In genomic region chr10:16049775-16050174, GRCh38 we compare ENCODE assay signal across 14 cellular contexts.
DNase-seq lines count a peak whose midpoint lies in the region; ATAC-seq lines count a peak whose summit lies in the region.
"Had no signal": no experiment of that assay in that cellular context is flagged by ENCODE, and none has a peak within 500 bp of the region (broad histone marks: within the 10 kb centered on the region; RNA-seq: fewer than 3 reads in every experiment).

No MANE protein-coding gene starts in this region.

- no peaks in the 10 kb centered on the region for H3K4me1 ChIP-seq in effector memory CD4-positive, alpha-beta T cell (ENCODE audit: control insufficient read depth, insufficient read depth, low read length, poor library complexity, severe bottlenecking)
- H3K4me1 ChIP-seq: BE2C, Caco-2 had no signal

- no peaks in the 10 kb centered on the region for H3K9me3 ChIP-seq in effector memory CD4-positive, alpha-beta T cell (ENCODE audit: control insufficient read depth, low read length)
- H3K9me3 ChIP-seq: BE2C had no signal

- no peaks in the 10 kb centered on the region for H3K27me3 ChIP-seq in effector memory CD4-positive, alpha-beta T cell (replicated peaks; ENCODE audit: control insufficient read depth, insufficient read depth, low read length, poor library complexity, severe bottlenecking)
- H3K27me3 ChIP-seq: BE2C had no signal

- peak; percentile 10 for DNase-seq in HT1080 (ENCODE audit: low read depth)
- DNase-seq in RPMI7951 (ENCODE audit: low read depth), result peak; percentile 5
- DNase-seq in occipital lobe (lab: John Stamatoyannopoulos, UW), result peak; percentile 3
- DNase-seq in effector memory CD4-positive, alpha-beta T cell, result no peak
- DNase-seq: BE2C; C1 segment of cervical spinal cord; Caco-2; CD4-positive, CD25-positive, alpha-beta regulatory T cell; GDM1; HCEC 1CT; HFFc6 had no signal

- ATAC-seq in GM21390 (IDR thresholded peaks at IDR 0.05; ENCODE audit: unreplicated experiment), result no peak
- ATAC-seq in HG03039 (IDR thresholded peaks at IDR 0.05; ENCODE audit: unreplicated experiment), result no peak
- ATAC-seq: GM23338 had no signal

- no peak overlapping the region for H3K27ac ChIP-seq in effector memory CD4-positive, alpha-beta T cell (ENCODE audit: insufficient read depth, low read length, poor library complexity, severe bottlenecking)

- H3K36me3 ChIP-seq in effector memory CD4-positive, alpha-beta T cell (ENCODE audit: control insufficient read depth, insufficient read depth, low read length), result no peaks in the 10 kb centered on the region
- H3K36me3 ChIP-seq: BE2C had no signal

- no peak overlapping the region for H3K4me3 ChIP-seq in effector memory CD4-positive, alpha-beta T cell (ENCODE audit: insufficient read depth, low read depth, low read length, poor library complexity, severe bottlenecking)
- H3K4me3 ChIP-seq: GM23338 had no signal

Comparison
In these comparisons a context has a peak if more than half of its experiments do, and no peak if none do; other contexts are left out.
1. DNase-seq: peak in HT1080 (single experiment), RPMI7951 (single experiment) and occipital lobe (single experiment); none in effector memory CD4-positive, alpha-beta T cell (0 of 3).